3 cellular contexts compared by ENCODE assay signal in genomic region chr7:107907-108306, GRCh38.
A peak's percentile ranks its signal among the peaks of the same experiment; 100 is the strongest.
TF ChIP-seq lines count a peak whose summit lies in the region.

No MANE protein-coding gene starts in this region.

TF ChIP-seq in A549, 52 proteins besides CTCF, POLR2A, EP300 and RAD21 (continued from another document):
- no peak for TF ChIP-seq CHD4 (IDR thresholded peaks at IDR 0.05; ENCODE audit: borderline replicate concordance)
- TF ChIP-seq HOXB13 (CRISPR knock-in tag; IDR thresholded peaks at IDR 0.05; ENCODE audit: low read depth) = no peak
- no peak for TF ChIP-seq EHF (CRISPR knock-in tag; IDR thresholded peaks at IDR 0.05)
- TF ChIP-seq FOSB (CRISPR knock-in tag; IDR thresholded peaks at IDR 0.05) = no peak
- no peak for TF ChIP-seq BCL3 (IDR thresholded peaks at IDR 0.05)
- no peak for TF ChIP-seq NFE2L2 (conservative IDR thresholded peaks at IDR 0.05; ENCODE audit: low read length)
- no peak for TF ChIP-seq NPAS2 (CRISPR knock-in tag; IDR thresholded peaks at IDR 0.05; ENCODE audit: borderline replicate concordance)
- no peak for TF ChIP-seq HES2 (IDR thresholded peaks at IDR 0.05)
- TF ChIP-seq BHLHE40 (IDR thresholded peaks at IDR 0.05; ENCODE audit: low read depth, low read length) = no peak
- TF ChIP-seq KDM5A (IDR thresholded peaks at IDR 0.05) = no peak
- TF ChIP-seq HMGXB4 (CRISPR knock-in tag; IDR thresholded peaks at IDR 0.05; ENCODE audit: borderline replicate concordance) = no peak
- no peak for TF ChIP-seq HEYL (CRISPR knock-in tag; IDR thresholded peaks at IDR 0.05)
- no peak for TF ChIP-seq JUNB (IDR thresholded peaks at IDR 0.05)

TF ChIP-seq in IMR-90, 13 proteins besides CTCF, POLR2A, EP300 and RAD21 (continued from another document):
- TF ChIP-seq RCOR1 (IDR thresholded peaks at IDR 0.05; ENCODE audit: insufficient replicate concordance, low read length) (no peak), FOS (IDR thresholded peaks at IDR 0.05; ENCODE audit: low read depth, low read length) (no peak), BHLHE40 (IDR thresholded peaks at IDR 0.05; ENCODE audit: low read depth, low read length) (no peak), CEBPB (IDR thresholded peaks at IDR 0.05; ENCODE audit: low read depth, low read length) (no peak), ELK1 (IDR thresholded peaks at IDR 0.05; ENCODE audit: borderline replicate concordance, low read depth, low read length) (no peak), MAZ (IDR thresholded peaks at IDR 0.05; ENCODE audit: borderline replicate concordance, low read depth, low read length) (no peak)

TF ChIP-seq in endothelial cell of umbilical vein, 7 proteins besides CTCF, POLR2A, EP300 and RAD21 (continued from another document):
- TF ChIP-seq MAX (IDR thresholded peaks at IDR 0.05; ENCODE audit: insufficient read depth, insufficient read length) = peak; percentile 13
